In genomic region chr17:47692895-47693666, GRCh38 we compare ENCODE assay signal across 8 cellular contexts. TPM values are rescaled to one million over a fixed set of nuclear protein-coding genes. Genes with fewer than 3 reads are reported as not detected.
DNase-seq lines count a peak whose midpoint lies in the region; ATAC-seq and TF ChIP-seq lines count a peak whose summit lies in the region.

No MANE protein-coding gene starts in this region.

- peaks cover 16% of the 10 kb centered on the region for H4K20me1 ChIP-seq in BLaER1
- no peaks in the 10 kb centered on the region for H4K20me1 ChIP-seq in HCT116 (ENCODE audit: insufficient read depth)

- H3K4me2 ChIP-seq in BLaER1 (peak overlapping the region; percentile 83), HCT116 (ENCODE audit: low read length) (peak overlapping the region; percentile 91)

- no peak for DNase-seq in HCT116 (ENCODE audit: low read depth, low spot score)
- peak; percentile 33 for DNase-seq in adipocyte (ENCODE audit: low read depth)
- DNase-seq in upper lobe of right lung, result no peak
- DNase-seq in NCI-H2081 treated with DMSO at 0.1 percent for 48 hours (lab: John Stamatoyannopoulos, UW), result no peak
- no peak for DNase-seq in amygdala (lab: John Stamatoyannopoulos, UW)

- intact Hi-C loops in HCT116 (cut with micrococcal nuclease), result no loop called here
- intact Hi-C loops in upper lobe of right lung (cut with DNase I), result no loop called here

- H3K9ac ChIP-seq in BLaER1, result peak overlapping the region; percentile 88
- H3K9ac ChIP-seq in HCT116 (ENCODE audit: low read length), result peak overlapping the region; percentile 67
- H3K9ac ChIP-seq in adipocyte (ENCODE audit: low read length), result peak overlapping the region; percentile 86
- H3K9ac ChIP-seq in liver (ENCODE audit: low read depth in 1 of 2, low read length in 2 of 2), result peak overlapping the region in 1 of 2 donors; percentile 23

- H3K4me1 ChIP-seq in BLaER1 (peaks cover 70% of the 10 kb centered on the region), HCT116 (ENCODE audit: control insufficient read depth in 1 of 2, insufficient read depth in 2 of 2, low read length in 2 of 2) (peaks cover 25 to 43% of the 10 kb centered on the region in 2 experiments), adipocyte (ENCODE audit: control insufficient read depth, insufficient read depth, low read length) (peaks cover 24% of the 10 kb centered on the region), liver (ENCODE audit: control insufficient read depth in 4 of 4, insufficient read depth in 4 of 4, low read length in 3 of 4) (peaks cover 2 to 21% (median 11%) of the 10 kb centered on the region in 4 donors), upper lobe of right lung (peaks cover 20% of the 10 kb centered on the region)

- H3K27ac ChIP-seq in BLaER1 (peak overlapping the region; percentile 90), HCT116 (ENCODE audit: low read depth, low read length) (peak overlapping the region; percentile 61; the same call in 1 of the 2 replicates), liver (ENCODE audit: low read depth in 1 of 2, low read length in 2 of 2) (no peak overlapping the region), upper lobe of right lung (peak overlapping the region; percentile 86)

- no peaks in the 10 kb centered on the region for H3K9me2 ChIP-seq in HCT116 (ENCODE audit: insufficient read depth)

- peaks cover 4% of the 10 kb centered on the region; the same call in 1 of the 2 replicates for H3K36me3 ChIP-seq in BLaER1
- no peaks in the 10 kb centered on the region for H3K36me3 ChIP-seq in HCT116 (ENCODE audit: control insufficient read depth in 1 of 2, insufficient read depth in 2 of 2, low read length in 2 of 2)
- peaks cover 6% of the 10 kb centered on the region for H3K36me3 ChIP-seq in adipocyte (ENCODE audit: control insufficient read depth, insufficient read depth, low read length, severe bottlenecking)
- H3K36me3 ChIP-seq in liver (ENCODE audit: control insufficient read depth in 4 of 4, insufficient read depth in 3 of 4, low read depth in 1 of 4, low read length in 3 of 4), result no peaks in the 10 kb centered on the region
- H3K36me3 ChIP-seq in upper lobe of right lung, result no peaks in the 10 kb centered on the region

- H3K9me3 ChIP-seq in BLaER1, result no peaks in the 10 kb centered on the region
- no peaks in the 10 kb centered on the region for H3K9me3 ChIP-seq in HCT116 (ENCODE audit: control insufficient read depth in 1 of 2, insufficient read depth in 1 of 2, low read depth in 1 of 2, low read length in 2 of 2)
- no peaks in the 10 kb centered on the region for H3K9me3 ChIP-seq in adipocyte (ENCODE audit: control insufficient read depth, low read length)
- no peaks in the 10 kb centered on the region for H3K9me3 ChIP-seq in liver (ENCODE audit: control insufficient read depth in 4 of 4, low read length in 3 of 4)
- H3K9me3 ChIP-seq in upper lobe of right lung, result no peaks in the 10 kb centered on the region

- TF ChIP-seq CTCF in HCT116 (IDR thresholded peaks at IDR 0.05 in 2 of 3, conservative IDR thresholded peaks at IDR 0.05 in 1 of 3; ENCODE audit: borderline replicate concordance in 1 of 3, insufficient read depth in 1 of 3, low read depth in 2 of 3, low read length in 2 of 3), result no peak
- TF ChIP-seq CTCF in liver (IDR thresholded peaks at IDR 0.05; ENCODE audit: low read depth, low read length, missing input control), result no peak
- TF ChIP-seq CTCF in upper lobe of right lung (IDR thresholded peaks at IDR 0.05), result no peak

- WGBS in liver, result 30% methylated on average over 10 of the region's 10 CpGs

- H3K27me3 ChIP-seq in BLaER1 (no peaks in the 10 kb centered on the region), HCT116 (ENCODE audit: insufficient read depth, low read length) (no peaks in the 10 kb centered on the region), adipocyte (replicated peaks; ENCODE audit: control insufficient read depth, insufficient read depth, low read length) (no peaks in the 10 kb centered on the region), liver (ENCODE audit: control insufficient read depth in 4 of 4, insufficient read depth in 4 of 4, low read length in 3 of 4) (no peaks in the 10 kb centered on the region), upper lobe of right lung (no peaks in the 10 kb centered on the region)

- H3K79me2 ChIP-seq in HCT116 (ENCODE audit: insufficient read depth, low read length), result no peaks in the 10 kb centered on the region

- no peak for TF ChIP-seq POLR2A in HCT116 (IDR thresholded peaks at IDR 0.05; ENCODE audit: borderline replicate concordance, extremely low read depth, insufficient read depth, insufficient read length)

- RAD21 ChIA-PET in HCT116 (lab: Charles Lee; ENCODE audit: low non-redundant PET in 1 of 2, low total read pairs in 2 of 2, uncharacterized antibody in 2 of 2, unreplicated experiment in 2 of 2), result no interaction called here

- peak overlapping the region; percentile 10 for H2AFZ ChIP-seq in HCT116 (ENCODE audit: low read depth, low read length, poor library complexity, severe bottlenecking)

- BruUV-seq in HCT116 (replicated peaks; lab: Mats Ljungman, UMichigan), result TSS peak; percentile 93

- H3K4me3 ChIP-seq in BLaER1 (peak overlapping the region; percentile 73), HCT116 (replicated peaks in 1 of 2; ENCODE audit: low read depth in 1 of 2, low read length in 2 of 2) (peak overlapping the region; percentile 62 to 74), adipocyte (ENCODE audit: low read length) (peak overlapping the region; percentile 83), liver (ENCODE audit: low read depth in 1 of 3, low read length in 3 of 3) (peak overlapping the region in 2 of 3 donors; percentile 38 to 79), upper lobe of right lung (peak overlapping the region; percentile 70)

- ATAC-seq in HCT116, result no peak
- ATAC-seq in upper lobe of right lung, result no peak
- ATAC-seq in HG03520 (IDR thresholded peaks at IDR 0.05; ENCODE audit: unreplicated experiment), result no peak

- CTCF ChIA-PET in HCT116 (lab: Charles Lee), result interaction anchor here (0.6 to 1.2 kb wide), 2 partner anchors 12 to 108 kb away, joined by 3 to 4 read pairs; no protein-coding TSS in a partner anchor

- TF ChIP-seq RAD21 in HCT116 (IDR thresholded peaks at IDR 0.05; ENCODE audit: low read depth) (no peak), liver (IDR thresholded peaks at IDR 0.05) (no peak)

- POLR2A ChIA-PET in HCT116 (lab: Charles Lee), result interaction anchor here (0.7 kb wide), 1 partner anchor 30 kb away, joined by 3 read pairs; no protein-coding TSS in a partner anchor

TF ChIP-seq in HCT116, 20 proteins besides CTCF, POLR2A, EP300 and RAD21:
- TF ChIP-seq MAX (IDR thresholded peaks at IDR 0.05) (no peak; the same call in 1 of the 2 replicates), CBX3 (IDR thresholded peaks at IDR 0.05; ENCODE audit: low read depth) (no peak), CEBPB (IDR thresholded peaks at IDR 0.05; ENCODE audit: low read depth) (no peak), EZH2 (IDR thresholded peaks at IDR 0.05) (no peak), EZH2phosphoT487 (IDR thresholded peaks at IDR 0.05; ENCODE audit: borderline replicate concordance) (no peak), ZFX (IDR thresholded peaks at IDR 0.05) (no peak)
TF ChIP-seq in HCT116: peak in this region for 0.

TF ChIP-seq in liver, 16 proteins besides CTCF, POLR2A, EP300 and RAD21:
- TF ChIP-seq TAF1 (conservative IDR thresholded peaks at IDR 0.05), result no peak
- no peak for TF ChIP-seq MAX (IDR thresholded peaks at IDR 0.05)
- no peak for TF ChIP-seq SP1 (IDR thresholded peaks at IDR 0.05)
- no peak for TF ChIP-seq FOXA2 (IDR thresholded peaks at IDR 0.05)
- no peak for TF ChIP-seq YY1 (IDR thresholded peaks at IDR 0.05)
- TF ChIP-seq ZBTB33 (IDR thresholded peaks at IDR 0.05), result no peak
- TF ChIP-seq RXRA (IDR thresholded peaks at IDR 0.05), result peak in 1 of 2 donors; percentile 4
- TF ChIP-seq HNF4A (conservative IDR thresholded peaks at IDR 0.05), result peak in 1 of 2 donors; percentile 20
- TF ChIP-seq ATF3 (IDR thresholded peaks at IDR 0.05), result no peak

RNA-seq across cellular contexts. Expression of gene TBKBP1, which starts 0.9 kb away (rescaled TPM):
- total RNA-seq in HCT116 (2021; ENCODE audit: unreplicated experiment) (12.4 TPM), liver (1 to 10 TPM; 1.4 to 1.5 TPM), upper lobe of right lung (14.7 TPM)
- 14.0 and 15.6 TPM in 2 replicates for polyA plus RNA-seq in HCT116 (2012)
- 1 to 10 TPM in 1 of 2 donors, under 1 TPM in 1; 0.25 to 2.0 TPM for polyA plus RNA-seq in liver

RNA-seq across cellular contexts. Expression of gene TBX21, which starts 40.0 kb away (rescaled TPM):
- 0.20 TPM for total RNA-seq in HCT116 (2021; ENCODE audit: unreplicated experiment)
- not detected in 2 replicates for polyA plus RNA-seq in HCT116 (2012)
- under 1 TPM; 0.19 to 0.59 TPM for total RNA-seq in liver
- polyA plus RNA-seq in liver, result under 1 TPM in 1 of 2 donors, not detected in 1; 0.25 TPM
- 3.9 TPM for total RNA-seq in upper lobe of right lung

RNA-seq across cellular contexts. Expression of gene KPNB1, which starts 43.4 kb away (rescaled TPM):
- total RNA-seq in HCT116 (2021; ENCODE audit: unreplicated experiment), result 526 TPM
- polyA plus RNA-seq in HCT116 (2012), result 233 and 294 TPM in 2 replicates
- 100 to 1,000 TPM; 111 to 114 TPM for total RNA-seq in liver
- polyA plus RNA-seq in liver, result 10 to 100 TPM; 27.6 to 39.5 TPM
- total RNA-seq in upper lobe of right lung, result 196 TPM

Comparison
In these comparisons a context has a peak if more than half of its experiments do, and no peak if none do; other contexts are left out.
1. H3K27ac ChIP-seq: peak in BLaER1 (single experiment), HCT116 (single experiment) and upper lobe of right lung (single experiment); none in liver (0 of 2).
2. Peak in every context shown above with its lines, with median percentiles within 50 percentile points of each other: H3K4me3 ChIP-seq.